8 cellular contexts compared by ENCODE assay signal in the genomic region with DNA sequence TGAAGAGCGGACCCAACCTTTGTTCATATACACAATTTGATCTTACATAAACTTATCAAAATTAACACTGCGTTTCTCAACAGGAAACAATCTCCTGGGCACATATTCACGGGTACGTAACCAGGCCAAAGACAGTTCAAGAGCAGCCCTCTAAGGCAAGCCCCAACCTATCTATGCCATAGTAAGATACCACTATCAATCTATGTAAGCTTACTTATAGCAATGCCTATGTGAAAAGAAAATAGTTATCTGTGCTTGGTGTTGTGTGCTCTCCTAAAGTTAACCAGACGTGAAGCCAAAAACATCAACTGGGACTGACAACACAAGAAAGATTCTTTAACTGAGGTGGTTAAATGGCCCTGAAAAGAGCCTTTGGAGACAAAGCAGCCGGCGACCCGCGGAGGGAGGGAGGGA. TPM values are rescaled to one million over a fixed set of nuclear protein-coding genes. Genes with fewer than 3 reads are reported as not detected.
DNase-seq lines count a peak whose midpoint lies in the region; ATAC-seq and TF ChIP-seq lines count a peak whose summit lies in the region.

No MANE protein-coding gene starts in this region.

- CTCF ChIA-PET in AG04449 (lab: Yijun Ruan, JAX): interaction anchor here (1.0 to 2.4 kb wide), 2 partner anchors 36 to 38 kb away, joined by 3 to 11 read pairs; a partner anchor contains a TSS

- H3K4me1 ChIP-seq in HUES48 (ENCODE audit: control insufficient read depth, insufficient read depth, low read length) (peaks cover 41% of the 10 kb centered on the region), adrenal gland (replicated peaks in 1 of 2) (peaks cover 6 to 36% of the 10 kb centered on the region in 2 donors)

- peak overlapping the region; percentile 68 for H3K4me3 ChIP-seq in AG04449 (ENCODE audit: low read depth, low read length)
- H3K4me3 ChIP-seq in HUES48 (ENCODE audit: low read depth, low read length): peak overlapping the region; percentile 100
- peak overlapping the region in 1 of 4 donors; percentile 55 for H3K4me3 ChIP-seq in adrenal gland
- H3K4me3 ChIP-seq in kidney epithelial cell (ENCODE audit: low read depth, low read length): peak overlapping the region; percentile 53

- DNase-seq in AG04449 (ENCODE audit: low read depth, low spot score) (no peak), adrenal gland (peak in 4 of 7 donors; percentile 11 to 52 (median 12)), kidney epithelial cell (ENCODE audit: low read depth) (no peak), superior temporal gyrus (ENCODE audit: extremely low spot score) (peak; percentile 15), NCI-H2171 treated with DMSO at 0.1 percent for 48 hours (lab: John Stamatoyannopoulos, UW) (no peak)
- DNase-seq in stimulated activated CD4-positive, alpha-beta T cell treated with anti-CD3 and anti-CD28 coated beads, Interleukin-4, amount 100 ng/mL, for 1 hour: no peak

- 5 to 10% (median 6%) methylated on average over 8 to 9 of the region's 9 CpGs for WGBS in adrenal gland, 4 donors

- no peak for TF ChIP-seq POLR2A in adrenal gland (IDR thresholded peaks at IDR 0.05)

- intact Hi-C loops in adrenal gland (cut with DNase I): no loop called here

- POLR2A ChIA-PET in AG04449 (lab: Yijun Ruan, JAX): interaction anchor here (2.6 kb wide), 1 partner anchor 37 kb away, joined by 26 read pairs; a partner anchor contains a TSS

- H3K27ac ChIP-seq in HUES48 (ENCODE audit: low read depth, low read length) (peak overlapping the region; percentile 87), adrenal gland (peak overlapping the region; percentile 50 to 86 (median 71))

- TF ChIP-seq CTCF in AG04449 (IDR thresholded peaks at IDR 0.05; ENCODE audit: insufficient read depth, low read length, missing control alignments) (no peak), adrenal gland (IDR thresholded peaks at IDR 0.05) (no peak), kidney epithelial cell (IDR thresholded peaks at IDR 0.05; ENCODE audit: insufficient read depth, low read length, poor library complexity, severe bottlenecking) (no peak)

- H3K27me3 ChIP-seq in HUES48 (ENCODE audit: control insufficient read depth, insufficient read depth, low read length) (no peaks in the 10 kb centered on the region), adrenal gland (no peaks in the 10 kb centered on the region), kidney epithelial cell (ENCODE audit: control insufficient read depth, insufficient read depth, low read length) (no peaks in the 10 kb centered on the region)

- ATAC-seq in GM19023 (IDR thresholded peaks at IDR 0.05; ENCODE audit: unreplicated experiment): no peak

- peak overlapping the region; percentile 99 for H3K9ac ChIP-seq in HUES48 (ENCODE audit: low read depth, low read length)

- H3K36me3 ChIP-seq in HUES48 (ENCODE audit: control insufficient read depth, insufficient read depth, low read length) (0 out of 2 replicates have a peak, but pooled peaks cover 5% of the 10 kb centered on the region), adrenal gland (replicated peaks in 1 of 2) (no peaks in the 10 kb centered on the region), kidney epithelial cell (ENCODE audit: control insufficient read depth, insufficient read depth, low read length) (no peaks in the 10 kb centered on the region)

- no peaks in the 10 kb centered on the region for H3K9me3 ChIP-seq in HUES48 (ENCODE audit: control insufficient read depth, insufficient read depth, low read length)
- no peaks in the 10 kb centered on the region for H3K9me3 ChIP-seq in adrenal gland (replicated peaks in 1 of 3)

RNA-seq across cellular contexts. Expression of gene BOLA1, which starts 49.4 kb away (rescaled TPM):
- 10 to 100 TPM; 12.3 to 63.8 (median 31.9) TPM for total RNA-seq in adrenal gland
- polyA plus RNA-seq in adrenal gland: 10 to 100 TPM; 12.2 to 50.2 (median 41.0) TPM
- 17.7 and 27.9 TPM in 2 replicates for total RNA-seq in kidney epithelial cell

Comparison
In these comparisons a context has a peak if more than half of its experiments do, and no peak if none do; other contexts are left out.
1. DNase-seq: peak in adrenal gland (4 of 7) and superior temporal gyrus (single experiment); none in AG04449 (single experiment), kidney epithelial cell (single experiment), NCI-H2171 treated with DMSO at 0.1 percent for 48 hours (single experiment) and stimulated activated CD4-positive, alpha-beta T cell treated with anti-CD3 and anti-CD28 coated beads, Interleukin-4, amount 100 ng/mL, for 1 hour (single experiment).